ENCODE assay signal across 18 cellular contexts in the genomic region with DNA sequence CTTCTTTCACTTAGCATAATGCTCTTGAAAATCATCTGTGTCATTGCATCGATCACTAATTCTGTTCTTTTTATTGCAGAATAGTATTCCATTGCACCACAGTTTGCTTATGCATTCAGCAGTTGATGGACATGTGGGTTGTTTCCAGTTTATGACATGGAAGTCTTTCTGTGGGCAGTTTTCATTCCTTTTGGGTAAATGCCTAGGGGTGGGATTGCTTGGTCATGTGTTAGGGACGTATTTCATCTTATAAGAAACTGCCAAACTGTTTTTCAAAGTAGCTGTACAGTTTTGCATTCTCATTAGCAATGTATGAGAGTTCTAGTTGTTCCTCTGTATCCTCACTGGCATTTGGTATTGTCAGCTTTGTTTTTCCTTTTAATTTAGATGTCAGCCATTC. TPM values are rescaled to one million over a fixed set of nuclear protein-coding genes. Genes with fewer than 3 reads are reported as not detected.
DNase-seq lines count a peak whose midpoint lies in the region; ATAC-seq and TF ChIP-seq lines count a peak whose summit lies in the region.
"Had no signal": no experiment of that assay in that cellular context is flagged by ENCODE, and none has a peak within 500 bp of the region (broad histone marks: within the 10 kb centered on the region; RNA-seq: fewer than 3 reads in every experiment).

No MANE protein-coding gene starts in this region.

- no peaks in the 10 kb centered on the region for H3K27me3 Mint-ChIP-seq in GM23338 (ENCODE audit: insufficient read depth, low read depth, poor library complexity)

- no peak overlapping the region for H3K4me3 Mint-ChIP-seq in GM23338
- H3K4me3 Mint-ChIP-seq: CD4-positive, alpha-beta memory T cell had no signal

- H3K4me2 ChIP-seq in DOHH2 (ENCODE audit: low read length) (peak overlapping the region; percentile 91), Karpas-422 (ENCODE audit: low read depth, low read length, poor library complexity, severe bottlenecking) (peak overlapping the region; percentile 66), SU-DHL-6 (ENCODE audit: low read depth, low read length, poor library complexity, severe bottlenecking) (peak overlapping the region; percentile 50), parathyroid adenoma (ENCODE audit: low read length) (no peak overlapping the region), GM23338 (no peak overlapping the region)
- H3K4me2 ChIP-seq: A549 had no signal

- H3K4me3 ChIP-seq in DOHH2 (ENCODE audit: low read length) (peak overlapping the region; percentile 76), Karpas-422 (ENCODE audit: low read length) (no peak overlapping the region), SU-DHL-6 (ENCODE audit: insufficient read depth, low read length, poor library complexity, severe bottlenecking) (no peak overlapping the region), parathyroid adenoma (ENCODE audit: low read depth, low read length) (no peak overlapping the region), GM23338 (no peak overlapping the region)
- H3K4me3 ChIP-seq: A549 had no signal

- H3K4me1 Mint-ChIP-seq in GM23338 = peaks cover 3% of the 10 kb centered on the region; the same call in 2 of the 3 replicates
- H3K4me1 Mint-ChIP-seq: CD4-positive, alpha-beta memory T cell had no signal

- 0 out of 3 replicates have a peak, but pooled peaks cover 3% of the 10 kb centered on the region for H3K36me3 Mint-ChIP-seq in GM23338 (ENCODE audit: low read depth)
- H3K36me3 Mint-ChIP-seq: CD4-positive, alpha-beta memory T cell had no signal

- H3F3A ChIP-seq in DOHH2 (ENCODE audit: control insufficient read depth, insufficient read depth) = peaks cover 63% of the 10 kb centered on the region
- H3F3A ChIP-seq in SU-DHL-6 (ENCODE audit: insufficient read depth) = peaks cover 23% of the 10 kb centered on the region; the same call in 1 of the 2 replicates
- H3F3A ChIP-seq in GM23338 (replicated peaks; ENCODE audit: low read depth) = no peaks in the 10 kb centered on the region

- ATAC-seq in HG03571 (IDR thresholded peaks at IDR 0.05; ENCODE audit: unreplicated experiment) (no peak), GM23338 (no peak)

- no peak overlapping the region for H2AFZ ChIP-seq in Karpas-422 (ENCODE audit: low read length)
- H2AFZ ChIP-seq in SU-DHL-6 (ENCODE audit: low read depth, low read length, severe bottlenecking) = no peak overlapping the region
- H2AFZ ChIP-seq in parathyroid adenoma = no peak overlapping the region
- no peak overlapping the region for H2AFZ ChIP-seq in GM23338

- H3K27ac ChIP-seq in DOHH2 (ENCODE audit: low read depth, low read length) (peak overlapping the region; percentile 97), Karpas-422 (ENCODE audit: low read length) (peak overlapping the region; percentile 81), SU-DHL-6 (ENCODE audit: low read depth, low read length) (peak overlapping the region; percentile 78), parathyroid adenoma (peak overlapping the region; percentile 94), GM23338 (ENCODE audit: low read depth) (no peak overlapping the region)
- H3K27ac ChIP-seq: A549 had no signal

- H3K4me1 ChIP-seq in DOHH2 (ENCODE audit: control insufficient read depth, low read length) = peaks cover 99% of the 10 kb centered on the region
- H3K4me1 ChIP-seq in Karpas-422 (ENCODE audit: low read length) = peaks cover 66% of the 10 kb centered on the region
- H3K4me1 ChIP-seq in parathyroid adenoma = peaks cover 31% of the 10 kb centered on the region
- H3K4me1 ChIP-seq in GM23338 (ENCODE audit: insufficient read depth) = no peaks in the 10 kb centered on the region
- H3K4me1 ChIP-seq: A549 had no signal

- H4K20me1 ChIP-seq in DOHH2 (ENCODE audit: control insufficient read depth, insufficient read depth, low read depth, low read length) (no peaks in the 10 kb centered on the region), Karpas-422 (ENCODE audit: insufficient read depth, low read depth, low read length) (no peaks in the 10 kb centered on the region), SU-DHL-6 (ENCODE audit: low read depth, low read length) (no peaks in the 10 kb centered on the region), GM23338 (replicated peaks; ENCODE audit: insufficient read depth) (no peaks in the 10 kb centered on the region; the same call in 1 of the 2 replicates)

- peaks cover 28% of the 10 kb centered on the region for H3K36me3 ChIP-seq in DOHH2 (ENCODE audit: control insufficient read depth, low read length)
- peaks cover 5% of the 10 kb centered on the region; the same call in 1 of the 2 replicates for H3K36me3 ChIP-seq in Karpas-422 (ENCODE audit: insufficient read depth, low read length)
- no peaks in the 10 kb centered on the region for H3K36me3 ChIP-seq in SU-DHL-6 (ENCODE audit: low read length)
- no peaks in the 10 kb centered on the region for H3K36me3 ChIP-seq in parathyroid adenoma (ENCODE audit: control insufficient read depth, insufficient read depth, low read length)
- H3K36me3 ChIP-seq in GM23338 (ENCODE audit: insufficient read depth) = no peaks in the 10 kb centered on the region; the same call in 1 of the 2 replicates

- H3K79me2 ChIP-seq in DOHH2 (ENCODE audit: control insufficient read depth, low read length) = peaks cover 72% of the 10 kb centered on the region
- H3K79me2 ChIP-seq in Karpas-422 (ENCODE audit: low read length) = no peaks in the 10 kb centered on the region
- no peaks in the 10 kb centered on the region for H3K79me2 ChIP-seq in SU-DHL-6 (ENCODE audit: insufficient read depth, low read length)
- peaks cover 39% of the 10 kb centered on the region for H3K79me2 ChIP-seq in parathyroid adenoma
- no peaks in the 10 kb centered on the region for H3K79me2 ChIP-seq in GM23338 (replicated peaks; ENCODE audit: insufficient read depth)

- no peak for TF ChIP-seq CTCF in DOHH2 (IDR thresholded peaks at IDR 0.05; ENCODE audit: low read depth, low read length, poor library complexity, severe bottlenecking)
- TF ChIP-seq CTCF in SU-DHL-6 (IDR thresholded peaks at IDR 0.05; ENCODE audit: insufficient read depth, low read length, poor library complexity, severe bottlenecking) = no peak
- TF ChIP-seq CTCF in parathyroid adenoma (IDR thresholded peaks at IDR 0.05) = no peak
- no peak for TF ChIP-seq CTCF in GM23338 (conservative IDR thresholded peaks at IDR 0.05; ENCODE audit: low read depth in 2 of 2)

- H3K9ac ChIP-seq in Karpas-422 (ENCODE audit: low read length) = no peak overlapping the region
- H3K9ac ChIP-seq in SU-DHL-6 (ENCODE audit: low read length) = no peak overlapping the region
- no peak overlapping the region for H3K9ac ChIP-seq in parathyroid adenoma

- H3K27ac Mint-ChIP-seq in GM23338 = no peak overlapping the region
- H3K27ac Mint-ChIP-seq: CD4-positive, alpha-beta memory T cell had no signal

- H3K9me2 ChIP-seq in DOHH2 (replicated peaks; ENCODE audit: control insufficient read depth, low read length) (no peaks in the 10 kb centered on the region), Karpas-422 (replicated peaks; ENCODE audit: insufficient read depth, low read length) (no peaks in the 10 kb centered on the region), SU-DHL-6 (replicated peaks; ENCODE audit: insufficient read depth, low read length) (no peaks in the 10 kb centered on the region), GM23338 (ENCODE audit: insufficient read depth) (no peaks in the 10 kb centered on the region)

- H3K27me3 ChIP-seq in DOHH2 (ENCODE audit: control insufficient read depth, low read length) = no peaks in the 10 kb centered on the region
- no peaks in the 10 kb centered on the region for H3K27me3 ChIP-seq in Karpas-422 (ENCODE audit: low read length)
- H3K27me3 ChIP-seq in SU-DHL-6 (ENCODE audit: low read length) = no peaks in the 10 kb centered on the region
- H3K27me3 ChIP-seq in parathyroid adenoma (ENCODE audit: control insufficient read depth, insufficient read depth, low read length) = no peaks in the 10 kb centered on the region
- H3K27me3 ChIP-seq in GM23338 (ENCODE audit: insufficient read depth) = 0 out of 2 replicates have a peak, but pooled peaks cover 3% of the 10 kb centered on the region

- peaks cover 11% of the 10 kb centered on the region; the same call in 2 of the 3 replicates for H3K9me3 Mint-ChIP-seq in GM23338

- peaks cover 12% of the 10 kb centered on the region for H3K9me3 ChIP-seq in DOHH2 (ENCODE audit: control insufficient read depth, insufficient read depth, low read length)
- 0 out of 2 replicates have a peak, but pooled peaks cover 4% of the 10 kb centered on the region for H3K9me3 ChIP-seq in Karpas-422 (ENCODE audit: low read length)
- no peaks in the 10 kb centered on the region for H3K9me3 ChIP-seq in SU-DHL-6 (ENCODE audit: insufficient read depth, low read length)
- no peaks in the 10 kb centered on the region for H3K9me3 ChIP-seq in parathyroid adenoma (ENCODE audit: control insufficient read depth, low read length)

- DNase-seq in Karpas-422 (no peak), NCI-H2171 treated with DMSO at 0.1 percent for 48 hours (lab: John Stamatoyannopoulos, UW) (no peak), GM23338 (ENCODE audit: low spot score) (no peak)
- DNase-seq in activated naive CD4-positive, alpha-beta T cell treated with anti-CD3 and anti-CD28 coated beads, Interleukin-2, amount 50 U/mL, for 16 hours = no peak
- DNase-seq: 8988T; ACHN; Calu3; CD4-positive, alpha-beta memory T cell; COR-L47; DMS53; DMS79 treated with DMSO at 0.1 percent for 48 hours; H7; HCEC 1CT had no signal

TF ChIP-seq in GM23338, 12 proteins besides CTCF, POLR2A, EP300 and RAD21 (continues in another document):
- TF ChIP-seq JUNB (IDR thresholded peaks at IDR 0.05; ENCODE audit: unreplicated experiment) = no peak
- no peak for TF ChIP-seq POLR2AphosphoS5 (IDR thresholded peaks at IDR 0.05; ENCODE audit: low read depth)

RNA-seq across cellular contexts. Expression of gene KIAA1549L, which starts 8.3 kb away (rescaled TPM):
- total RNA-seq in Karpas-422 (2014; rRNA removed; shearing (Covaris generic); ENCODE audit: low replicate concordance) = 1.4 and 3.5 TPM in 2 replicates
- 4.0 and 4.9 TPM in 2 replicates for total RNA-seq in GM23338 (2014; rRNA removed; shearing (Covaris generic))
- 0.57 and 0.61 TPM in 2 replicates for polyA plus RNA-seq in GM23338 (2016; fragmentation: Nextera tagmentation; extraction: Ambion mirVana)
- total RNA-seq: CD4-positive, alpha-beta memory T cell had no signal
- polyA plus RNA-seq: CD4-positive, alpha-beta memory T cell had no signal

Comparison
In these comparisons a context has a peak if more than half of its experiments do, and no peak if none do; other contexts are left out.
1. H3K4me2 ChIP-seq: peak in DOHH2 (single experiment), Karpas-422 (single experiment) and SU-DHL-6 (single experiment); none in parathyroid adenoma (single experiment) and GM23338 (single experiment).